In the genomic region with DNA sequence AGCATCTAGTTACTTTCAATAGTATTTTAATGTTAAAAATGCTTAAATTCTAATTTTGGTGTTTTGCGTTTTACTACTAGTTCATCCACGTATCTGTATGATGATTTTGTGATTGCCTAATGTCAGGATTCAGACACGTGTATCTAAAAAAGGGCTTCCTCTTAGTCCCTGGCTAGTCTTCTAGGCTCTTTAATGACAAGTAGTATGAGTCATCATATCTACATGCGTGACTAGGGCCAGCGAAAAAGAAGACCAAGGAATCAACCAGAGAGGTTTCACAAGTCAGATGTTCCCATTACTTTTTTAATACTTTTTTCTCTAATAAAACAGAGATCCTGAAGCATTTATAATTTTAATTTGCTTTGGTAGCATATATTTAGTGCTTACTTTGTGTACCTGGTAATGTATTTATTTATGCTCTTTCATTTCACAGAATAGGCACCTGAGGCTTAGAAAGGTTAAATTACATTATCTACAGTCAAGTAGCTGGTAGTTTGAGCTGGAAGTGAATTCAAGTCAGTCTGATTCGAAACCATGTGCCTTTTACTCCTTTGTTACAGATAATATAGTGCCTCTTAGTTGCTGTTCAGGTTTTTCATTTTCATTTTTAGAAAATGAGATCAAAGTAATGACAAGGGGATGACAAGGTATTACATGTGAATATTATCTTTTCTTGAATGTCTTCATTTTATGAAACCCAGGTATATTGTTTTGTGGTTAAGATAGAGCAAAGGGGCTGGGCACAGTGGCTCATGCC, we compare ENCODE assay signal across 9 cellular contexts.
DNase-seq lines count a peak whose midpoint lies in the region; ATAC-seq and TF ChIP-seq lines count a peak whose summit lies in the region.
"Had no signal": no experiment of that assay in that cellular context is flagged by ENCODE, and none has a peak within 500 bp of the region (broad histone marks: within the 10 kb centered on the region; RNA-seq: fewer than 3 reads in every experiment).

No MANE protein-coding gene starts in this region.

- H3K4me1 ChIP-seq in PC-9 (replicated peaks; ENCODE audit: insufficient read depth) = no peaks in the 10 kb centered on the region
- no peaks in the 10 kb centered on the region for H3K4me1 ChIP-seq in uterus

- no peaks in the 10 kb centered on the region for H3F3A ChIP-seq in PC-9 (ENCODE audit: insufficient read depth, low read depth)

- no peak for TF ChIP-seq POLR2A in uterus (IDR thresholded peaks at IDR 0.05)

- no peak overlapping the region for H3K27ac ChIP-seq in brain microvascular endothelial cell
- no peak overlapping the region for H3K27ac ChIP-seq in PC-9
- no peak overlapping the region for H3K27ac ChIP-seq in uterus

- H3K9me3 ChIP-seq in PC-9 (ENCODE audit: insufficient read depth, low read depth) (no peaks in the 10 kb centered on the region), uterus (no peaks in the 10 kb centered on the region)

- BruUV-seq in PC-9 (replicated peaks; lab: Mats Ljungman, UMichigan) = no TSS peak

- in situ Hi-C loops in brain microvascular endothelial cell (cut with HindIII; ENCODE audit: low pct_ligation_motif_present, low sequenced_read_pairs) = no loop called here

- DNase-seq in EH (ENCODE audit: low read depth) = peak; percentile 18
- peak; percentile 19 for DNase-seq in HS-5 (ENCODE audit: low read depth)
- peak; percentile 81 for DNase-seq in brain microvascular endothelial cell
- DNase-seq in PC-9 = no peak
- DNase-seq in activated CD4-positive, alpha-beta T cell treated with anti-CD3 and anti-CD28 coated beads for 1 hour = no peak
- DNase-seq in uterus = no peak
- no peak for DNase-seq in OCI-M2 (lab: John Stamatoyannopoulos, UW; ENCODE audit: unreplicated experiment)
- DNase-seq: stimulated activated naive CD8-positive, alpha-beta T cell treated with anti-CD3 and anti-CD28 coated beads, Interleukin-15, amount 100 ng/mL, for 72 hours had no signal

- no peaks in the 10 kb centered on the region for H3K9me2 ChIP-seq in PC-9 (ENCODE audit: insufficient read depth)

- peak; percentile 79 for ATAC-seq in GM21515 (IDR thresholded peaks at IDR 0.05; ENCODE audit: unreplicated experiment)
- ATAC-seq: stimulated activated naive CD8-positive, alpha-beta T cell treated with anti-CD3 and anti-CD28 coated beads, Interleukin-15, amount 100 ng/mL, for 72 hours had no signal

- H3K27me3 ChIP-seq in brain microvascular endothelial cell (replicated peaks) = no peaks in the 10 kb centered on the region
- no peaks in the 10 kb centered on the region for H3K27me3 ChIP-seq in PC-9 (ENCODE audit: insufficient read depth, low read depth)
- no peaks in the 10 kb centered on the region for H3K27me3 ChIP-seq in uterus

- H3K4me3 ChIP-seq in brain microvascular endothelial cell (ENCODE audit: low read depth, low read length) (no peak overlapping the region), PC-9 (no peak overlapping the region), uterus (no peak overlapping the region)

- TF ChIP-seq CTCF in brain microvascular endothelial cell (IDR thresholded peaks at IDR 0.05; ENCODE audit: low read depth, low read length, missing control alignments) (no peak), PC-9 (conservative IDR thresholded peaks at IDR 0.05) (no peak), uterus (IDR thresholded peaks at IDR 0.05) (no peak)

- no peak overlapping the region for H2AFZ ChIP-seq in PC-9

- CTCF ChIA-PET in PC-9 (lab: Charles Lee) = no interaction called here

- POLR2A ChIA-PET in PC-9 (lab: Charles Lee; ENCODE audit: unreplicated experiment) = no interaction called here

- no peak overlapping the region for H3K4me2 ChIP-seq in PC-9

- no peaks in the 10 kb centered on the region for H3K79me2 ChIP-seq in PC-9 (ENCODE audit: low read depth)

- no peaks in the 10 kb centered on the region for H3K36me3 ChIP-seq in brain microvascular endothelial cell (replicated peaks)
- H3K36me3 ChIP-seq in PC-9 (ENCODE audit: low read depth) = no peaks in the 10 kb centered on the region
- no peaks in the 10 kb centered on the region for H3K36me3 ChIP-seq in uterus

- no peaks in the 10 kb centered on the region for H4K20me1 ChIP-seq in PC-9 (ENCODE audit: insufficient read depth)

- intact Hi-C loops in PC-9 (cut with micrococcal nuclease; ENCODE audit: unreplicated experiment) (loop anchor here (10.0 kb wide), 1 partner anchor 350 kb away; no protein-coding TSS in a partner anchor), uterus (cut with DNase I; ENCODE audit: low total_unique reads) (no loop called here)

Comparison
In these comparisons a context has a peak if more than half of its experiments do, and no peak if none do; other contexts are left out.
1. DNase-seq: peak in EH (single experiment), HS-5 (single experiment) and brain microvascular endothelial cell (single experiment); none in PC-9 (0 of 2), activated CD4-positive, alpha-beta T cell treated with anti-CD3 and anti-CD28 coated beads for 1 hour (single experiment), uterus (0 of 2) and OCI-M2 (single experiment).